ENCODE assay signal across 8 cellular contexts in the genomic region with DNA sequence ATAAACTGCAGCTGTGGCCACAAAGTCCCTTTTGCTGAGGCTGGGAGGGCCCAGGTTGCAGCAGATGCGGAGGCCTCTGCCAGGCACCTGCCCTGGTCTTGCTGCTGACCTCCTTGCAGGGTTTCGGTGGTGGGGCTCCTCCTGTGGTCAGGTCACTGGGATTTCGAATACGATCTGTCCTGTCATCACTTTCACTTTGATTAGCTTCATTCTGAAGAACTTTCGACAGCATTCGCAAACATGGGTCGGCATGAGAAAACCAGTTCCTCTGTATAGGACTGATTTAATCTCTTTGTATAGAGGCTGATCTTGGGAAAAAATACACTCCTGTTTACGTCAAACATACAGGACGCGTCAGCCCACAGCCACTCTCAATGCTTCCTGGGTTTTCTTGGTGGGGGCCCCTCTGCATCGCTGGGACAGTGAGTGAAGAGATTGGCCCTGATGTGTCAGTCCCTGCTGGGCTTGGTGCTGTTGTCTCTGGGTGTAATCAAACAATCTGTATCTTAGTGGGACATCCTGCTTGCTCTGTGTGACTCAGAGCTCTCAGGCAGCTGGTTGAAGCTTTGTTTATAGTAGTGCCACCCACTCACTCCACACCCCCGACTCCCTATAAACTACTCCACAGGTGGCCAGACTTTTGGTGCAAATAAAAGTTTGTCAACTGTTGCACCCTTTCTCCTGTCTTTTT.
DNase-seq lines count a peak whose midpoint lies in the region; ATAC-seq and TF ChIP-seq lines count a peak whose summit lies in the region.

No MANE protein-coding gene starts in this region.

- no peak overlapping the region for H2BK120ac ChIP-seq in mesenchymal stem cell (ENCODE audit: low read depth, low read length)

- no peaks in the 10 kb centered on the region for H3K9me3 Mint-ChIP-seq in activated T-helper 17 cell treated with anti-CD3 and anti-CD28 coated beads, Interleukin-2, amount 50 U/mL, for 72 hours
- peaks cover 0 to 4% of the 10 kb centered on the region in 2 donors for H3K9me3 Mint-ChIP-seq in stimulated activated naive CD8-positive, alpha-beta T cell treated with anti-CD3 and anti-CD28 coated beads, Interleukin-15, amount 100 ng/mL, for 72 hours

- H3K27me3 Mint-ChIP-seq in activated T-helper 17 cell treated with anti-CD3 and anti-CD28 coated beads, Interleukin-2, amount 50 U/mL, for 72 hours = no peaks in the 10 kb centered on the region
- H3K27me3 Mint-ChIP-seq in stimulated activated naive CD8-positive, alpha-beta T cell treated with anti-CD3 and anti-CD28 coated beads, Interleukin-15, amount 100 ng/mL, for 72 hours = no peaks in the 10 kb centered on the region

- in situ Hi-C loops in GM13977 (cut with MboI; ENCODE audit: low pct_unique_long_range_greater_than_20kb, low sequenced_read_pairs, unreplicated experiment) = no loop called here

- peak overlapping the region in 1 of 2 experiments; percentile 72 for H3K18ac ChIP-seq in mesenchymal stem cell (ENCODE audit: low read depth in 1 of 2, low read length in 2 of 2)

- H3K23ac ChIP-seq in mesenchymal stem cell (ENCODE audit: low read length in 2 of 2) = no peak overlapping the region

- no peak overlapping the region for H2AK5ac ChIP-seq in mesenchymal stem cell (ENCODE audit: low read length, severe bottlenecking)

- no peak overlapping the region for H4K8ac ChIP-seq in mesenchymal stem cell (ENCODE audit: low read length)

- peaks cover 60% of the 10 kb centered on the region for H3K4me1 Mint-ChIP-seq in activated T-helper 17 cell treated with anti-CD3 and anti-CD28 coated beads, Interleukin-2, amount 50 U/mL, for 72 hours
- peaks cover 66% of the 10 kb centered on the region for H3K4me1 Mint-ChIP-seq in stimulated activated naive CD8-positive, alpha-beta T cell treated with anti-CD3 and anti-CD28 coated beads, Interleukin-15, amount 100 ng/mL, for 72 hours

- H2BK12ac ChIP-seq in mesenchymal stem cell (ENCODE audit: low read length in 2 of 2) = peak overlapping the region in 1 of 2 experiments; percentile 34

- H3K9ac ChIP-seq in mesenchymal stem cell (ENCODE audit: low read length) = no peak overlapping the region

- intact Hi-C loops in aorta (cut with DNase I) = no loop called here

- H2AFZ ChIP-seq in mesenchymal stem cell (ENCODE audit: low read depth, low read length) = no peak overlapping the region

- H2BK5ac ChIP-seq in mesenchymal stem cell (ENCODE audit: low read depth, low read length, poor library complexity, severe bottlenecking) = no peak overlapping the region

- H3K27ac ChIP-seq in mesenchymal stem cell (ENCODE audit: low read length, poor library complexity, severe bottlenecking) (no peak overlapping the region), aorta (ENCODE audit: low read depth in 1 of 2, low read length in 2 of 2) (no peak overlapping the region)

- peak overlapping the region; percentile 93 for H3K27ac Mint-ChIP-seq in activated T-helper 17 cell treated with anti-CD3 and anti-CD28 coated beads, Interleukin-2, amount 50 U/mL, for 72 hours
- peak overlapping the region; percentile 49 to 81 for H3K27ac Mint-ChIP-seq in stimulated activated naive CD8-positive, alpha-beta T cell treated with anti-CD3 and anti-CD28 coated beads, Interleukin-15, amount 100 ng/mL, for 72 hours

- H3K36me3 ChIP-seq in mesenchymal stem cell (ENCODE audit: control insufficient read depth in 1 of 2, insufficient read depth in 2 of 2, low read depth in 1 of 2, low read length in 2 of 2) (no peaks in the 10 kb centered on the region), aorta (ENCODE audit: control insufficient read depth in 1 of 2, insufficient read depth in 2 of 2, low read length in 1 of 2) (no peaks in the 10 kb centered on the region)

- no peak overlapping the region for H3K4me3 ChIP-seq in HFF-Myc (replicated peaks; ENCODE audit: low read depth, low read length)
- H3K4me3 ChIP-seq in mesenchymal stem cell (ENCODE audit: insufficient read depth in 1 of 2, low read depth in 1 of 2, low read length in 2 of 2) = no peak overlapping the region
- H3K4me3 ChIP-seq in aorta (ENCODE audit: low read length in 2 of 2) = no peak overlapping the region

- no peak overlapping the region for H4K91ac ChIP-seq in mesenchymal stem cell (ENCODE audit: low read length)

- H3K36me3 Mint-ChIP-seq in activated T-helper 17 cell treated with anti-CD3 and anti-CD28 coated beads, Interleukin-2, amount 50 U/mL, for 72 hours (ENCODE audit: low read depth) = no peaks in the 10 kb centered on the region

- no peak overlapping the region for H2BK15ac ChIP-seq in mesenchymal stem cell (ENCODE audit: low read depth, poor library complexity, severe bottlenecking)

- TF ChIP-seq CTCF in GM13977 (IDR thresholded peaks at IDR 0.05; ENCODE audit: extremely low read depth, insufficient read depth, missing control alignments) = no peak
- TF ChIP-seq CTCF in HFF-Myc (IDR thresholded peaks at IDR 0.05; ENCODE audit: low read depth, low read length, missing control alignments) = no peak

- H3K4ac ChIP-seq in mesenchymal stem cell (ENCODE audit: low read depth in 1 of 2, low read length in 2 of 2) = no peak overlapping the region

- H3K9me3 ChIP-seq in mesenchymal stem cell (ENCODE audit: control insufficient read depth, low read length) = no peaks in the 10 kb centered on the region
- H3K9me3 ChIP-seq in aorta (ENCODE audit: control insufficient read depth, low read length) = no peaks in the 10 kb centered on the region

- 39% methylated on average over 10 of the region's 12 CpGs for WGBS in mesenchymal stem cell
- 53 to 55% methylated on average over 12 of the region's 12 CpGs for WGBS in aorta, 2 donors

- no peak overlapping the region for H3K14ac ChIP-seq in mesenchymal stem cell (ENCODE audit: low read length in 2 of 2)

- H3K4me1 ChIP-seq in mesenchymal stem cell (ENCODE audit: control insufficient read depth, insufficient read depth, low read depth, low read length) (peaks cover 2% of the 10 kb centered on the region), aorta (ENCODE audit: control insufficient read depth in 1 of 2, insufficient read depth in 2 of 2, low read length in 2 of 2) (no peaks in the 10 kb centered on the region)

- H3K79me1 ChIP-seq in mesenchymal stem cell (replicated peaks; ENCODE audit: low read length, poor library complexity, severe bottlenecking) = no peaks in the 10 kb centered on the region

- H3K27me3 ChIP-seq in mesenchymal stem cell (ENCODE audit: control insufficient read depth in 1 of 2, insufficient read depth in 1 of 2, low read length in 2 of 2) = no peaks in the 10 kb centered on the region
- H3K27me3 ChIP-seq in aorta (ENCODE audit: control insufficient read depth in 1 of 2, insufficient read depth in 2 of 2, low read length in 1 of 2) = no peaks in the 10 kb centered on the region

- ATAC-seq in activated T-helper 17 cell treated with anti-CD3 and anti-CD28 coated beads, Interleukin-2, amount 50 U/mL, for 72 hours (replicated peaks) = peak; percentile 96
- peak; percentile 97 for ATAC-seq in stimulated activated naive CD8-positive, alpha-beta T cell treated with anti-CD3 and anti-CD28 coated beads, Interleukin-15, amount 100 ng/mL, for 72 hours
- ATAC-seq in aorta (ENCODE audit: low FRiP score) = no peak

- H3K4me3 Mint-ChIP-seq in activated T-helper 17 cell treated with anti-CD3 and anti-CD28 coated beads, Interleukin-2, amount 50 U/mL, for 72 hours = peak overlapping the region; percentile 74
- peak overlapping the region; percentile 64 to 75 for H3K4me3 Mint-ChIP-seq in stimulated activated naive CD8-positive, alpha-beta T cell treated with anti-CD3 and anti-CD28 coated beads, Interleukin-15, amount 100 ng/mL, for 72 hours

- no peak overlapping the region for H3K4me2 ChIP-seq in mesenchymal stem cell (ENCODE audit: low read length, poor library complexity, severe bottlenecking)

- peak; percentile 56 for DNase-seq in GM13977 (ENCODE audit: low spot score)
- peak; percentile 26 for DNase-seq in HFF-Myc (ENCODE audit: extremely low read depth, low read depth)
- peak; percentile 84 for DNase-seq in NCI-H146 treated with DMSO at 0.1 percent for 48 hours (lab: John Stamatoyannopoulos, UW; ENCODE audit: unreplicated experiment)
- DNase-seq in mesenchymal stem cell = peak; percentile 66
- DNase-seq in stimulated activated naive CD8-positive, alpha-beta T cell treated with anti-CD3 and anti-CD28 coated beads, Interleukin-15, amount 100 ng/mL, for 72 hours = peak; percentile 67 to 92
- no peak for DNase-seq in aorta
- DNase-seq in 8988T = no peak

Comparison
In these comparisons a context has a peak if more than half of its experiments do, and no peak if none do; other contexts are left out.
1. DNase-seq: peak in GM13977 (single experiment), HFF-Myc (single experiment), NCI-H146 treated with DMSO at 0.1 percent for 48 hours (single experiment), mesenchymal stem cell (single experiment) and stimulated activated naive CD8-positive, alpha-beta T cell treated with anti-CD3 and anti-CD28 coated beads, Interleukin-15, amount 100 ng/mL, for 72 hours (2 of 2); none in aorta (0 of 2) and 8988T (single experiment).